ENCODE assay signal across 1 cellular context in the genomic region with DNA sequence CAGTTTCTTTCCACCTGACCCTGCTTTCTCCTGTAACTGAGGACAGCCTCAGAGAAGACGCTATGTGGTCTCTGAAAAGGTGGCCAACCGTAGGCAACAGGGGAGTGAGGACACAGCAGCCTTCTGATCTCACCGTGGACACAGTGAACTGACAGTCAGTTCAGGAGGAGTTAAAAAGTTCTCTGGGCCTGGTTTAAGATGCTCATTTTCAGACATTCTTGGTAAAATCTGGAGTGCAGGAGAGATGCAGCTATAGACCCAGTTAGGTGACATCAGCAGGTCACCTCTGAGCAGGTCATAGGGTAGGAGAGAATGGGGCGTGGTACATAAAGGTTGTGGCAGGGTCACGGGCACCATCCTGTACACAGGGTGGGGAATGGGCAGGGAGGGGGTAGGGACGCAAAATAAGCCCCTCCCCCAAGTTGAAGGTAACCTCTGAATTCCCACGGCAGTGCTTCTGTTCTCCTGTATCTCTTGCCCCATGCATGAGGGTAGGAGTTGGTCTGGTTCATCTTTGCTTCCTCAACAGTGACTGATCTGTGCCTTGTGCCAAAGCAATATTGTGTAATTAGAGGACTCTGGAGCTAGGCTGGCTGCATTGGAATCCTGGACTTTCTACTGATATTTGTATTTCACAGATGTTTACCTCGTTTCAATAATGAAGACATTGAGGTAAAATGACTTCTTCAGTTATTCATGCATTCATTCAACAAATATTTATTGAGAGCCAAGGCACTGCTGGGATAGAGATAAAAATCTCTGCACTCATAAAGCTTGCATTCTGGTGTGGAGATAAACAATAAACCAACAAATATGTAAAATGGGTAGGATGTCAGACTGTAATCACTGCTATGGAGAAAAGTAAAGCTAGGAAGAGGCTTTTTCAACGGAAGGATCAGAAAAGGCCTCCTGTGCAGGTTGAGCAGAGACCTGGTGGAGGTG.
A peak's percentile ranks its signal among the peaks of the same experiment; 100 is the strongest.
TF ChIP-seq lines count a peak whose summit lies in the region.

No MANE protein-coding gene starts in this region.

TF ChIP-seq in HepG2, 621 proteins besides CTCF, POLR2A, EP300 and RAD21 (continued from another document and continues in another):
- TF ChIP-seq, protein P1, sequence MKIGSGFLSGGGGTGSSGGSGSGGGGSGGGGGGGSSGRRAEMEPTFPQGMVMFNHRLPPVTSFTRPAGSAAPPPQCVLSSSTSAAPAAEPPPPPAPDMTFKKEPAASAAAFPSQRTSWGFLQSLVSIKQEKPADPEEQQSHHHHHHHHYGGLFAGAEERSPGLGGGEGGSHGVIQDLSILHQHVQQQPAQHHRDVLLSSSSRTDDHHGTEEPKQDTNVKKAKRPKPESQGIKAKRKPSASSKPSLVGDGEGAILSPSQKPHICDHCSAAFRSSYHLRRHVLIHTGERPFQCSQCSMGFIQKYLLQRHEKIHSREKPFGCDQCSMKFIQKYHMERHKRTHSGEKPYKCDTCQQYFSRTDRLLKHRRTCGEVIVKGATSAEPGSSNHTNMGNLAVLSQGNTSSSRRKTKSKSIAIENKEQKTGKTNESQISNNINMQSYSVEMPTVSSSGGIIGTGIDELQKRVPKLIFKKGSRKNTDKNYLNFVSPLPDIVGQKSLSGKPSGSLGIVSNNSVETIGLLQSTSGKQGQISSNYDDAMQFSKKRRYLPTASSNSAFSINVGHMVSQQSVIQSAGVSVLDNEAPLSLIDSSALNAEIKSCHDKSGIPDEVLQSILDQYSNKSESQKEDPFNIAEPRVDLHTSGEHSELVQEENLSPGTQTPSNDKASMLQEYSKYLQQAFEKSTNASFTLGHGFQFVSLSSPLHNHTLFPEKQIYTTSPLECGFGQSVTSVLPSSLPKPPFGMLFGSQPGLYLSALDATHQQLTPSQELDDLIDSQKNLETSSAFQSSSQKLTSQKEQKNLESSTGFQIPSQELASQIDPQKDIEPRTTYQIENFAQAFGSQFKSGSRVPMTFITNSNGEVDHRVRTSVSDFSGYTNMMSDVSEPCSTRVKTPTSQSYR (CRISPR knock-in tag; IDR thresholded peaks at IDR 0.05; ENCODE audit: borderline replicate concordance), result peak; percentile 80; the same call in 1 of the 2 replicates
- no peak for TF ChIP-seq SP2 (CRISPR knock-in tag; IDR thresholded peaks at IDR 0.05)
- no peak for TF ChIP-seq ZNF337 (CRISPR knock-in tag; IDR thresholded peaks at IDR 0.05; ENCODE audit: borderline replicate concordance, low read depth)
- TF ChIP-seq AHR (CRISPR knock-in tag; IDR thresholded peaks at IDR 0.05), result no peak
- TF ChIP-seq NR3C1 (CRISPR knock-in tag; IDR thresholded peaks at IDR 0.05), result no peak
- TF ChIP-seq ZBTB1 (CRISPR knock-in tag; IDR thresholded peaks at IDR 0.05; ENCODE audit: borderline replicate concordance), result no peak
- 0 out of 2 replicates have a peak, but pooled peaks have one; percentile 44 for TF ChIP-seq CBX5 (CRISPR knock-in tag; IDR thresholded peaks at IDR 0.05; ENCODE audit: borderline replicate concordance)
- no peak for TF ChIP-seq SNAPC5 (CRISPR knock-in tag; IDR thresholded peaks at IDR 0.05; ENCODE audit: borderline replicate concordance)
- TF ChIP-seq PLRG1 (conservative IDR thresholded peaks at IDR 0.05), result no peak
- TF ChIP-seq ZNF841 (CRISPR knock-in tag; IDR thresholded peaks at IDR 0.05; ENCODE audit: borderline replicate concordance), result no peak
- no peak for TF ChIP-seq KLF12 (CRISPR knock-in tag; IDR thresholded peaks at IDR 0.05; ENCODE audit: borderline replicate concordance)
- TF ChIP-seq GZF1 (CRISPR knock-in tag; IDR thresholded peaks at IDR 0.05), result no peak
- no peak for TF ChIP-seq KAT8 (CRISPR knock-in tag; IDR thresholded peaks at IDR 0.05)
- peak; percentile 52 for TF ChIP-seq SAP130 (CRISPR knock-in tag; IDR thresholded peaks at IDR 0.05; ENCODE audit: low read depth)
- 0 out of 2 replicates have a peak, but pooled peaks have one; percentile 61 for TF ChIP-seq THYN1 (CRISPR knock-in tag; IDR thresholded peaks at IDR 0.05; ENCODE audit: borderline replicate concordance, low read depth)
- TF ChIP-seq, protein P2, sequence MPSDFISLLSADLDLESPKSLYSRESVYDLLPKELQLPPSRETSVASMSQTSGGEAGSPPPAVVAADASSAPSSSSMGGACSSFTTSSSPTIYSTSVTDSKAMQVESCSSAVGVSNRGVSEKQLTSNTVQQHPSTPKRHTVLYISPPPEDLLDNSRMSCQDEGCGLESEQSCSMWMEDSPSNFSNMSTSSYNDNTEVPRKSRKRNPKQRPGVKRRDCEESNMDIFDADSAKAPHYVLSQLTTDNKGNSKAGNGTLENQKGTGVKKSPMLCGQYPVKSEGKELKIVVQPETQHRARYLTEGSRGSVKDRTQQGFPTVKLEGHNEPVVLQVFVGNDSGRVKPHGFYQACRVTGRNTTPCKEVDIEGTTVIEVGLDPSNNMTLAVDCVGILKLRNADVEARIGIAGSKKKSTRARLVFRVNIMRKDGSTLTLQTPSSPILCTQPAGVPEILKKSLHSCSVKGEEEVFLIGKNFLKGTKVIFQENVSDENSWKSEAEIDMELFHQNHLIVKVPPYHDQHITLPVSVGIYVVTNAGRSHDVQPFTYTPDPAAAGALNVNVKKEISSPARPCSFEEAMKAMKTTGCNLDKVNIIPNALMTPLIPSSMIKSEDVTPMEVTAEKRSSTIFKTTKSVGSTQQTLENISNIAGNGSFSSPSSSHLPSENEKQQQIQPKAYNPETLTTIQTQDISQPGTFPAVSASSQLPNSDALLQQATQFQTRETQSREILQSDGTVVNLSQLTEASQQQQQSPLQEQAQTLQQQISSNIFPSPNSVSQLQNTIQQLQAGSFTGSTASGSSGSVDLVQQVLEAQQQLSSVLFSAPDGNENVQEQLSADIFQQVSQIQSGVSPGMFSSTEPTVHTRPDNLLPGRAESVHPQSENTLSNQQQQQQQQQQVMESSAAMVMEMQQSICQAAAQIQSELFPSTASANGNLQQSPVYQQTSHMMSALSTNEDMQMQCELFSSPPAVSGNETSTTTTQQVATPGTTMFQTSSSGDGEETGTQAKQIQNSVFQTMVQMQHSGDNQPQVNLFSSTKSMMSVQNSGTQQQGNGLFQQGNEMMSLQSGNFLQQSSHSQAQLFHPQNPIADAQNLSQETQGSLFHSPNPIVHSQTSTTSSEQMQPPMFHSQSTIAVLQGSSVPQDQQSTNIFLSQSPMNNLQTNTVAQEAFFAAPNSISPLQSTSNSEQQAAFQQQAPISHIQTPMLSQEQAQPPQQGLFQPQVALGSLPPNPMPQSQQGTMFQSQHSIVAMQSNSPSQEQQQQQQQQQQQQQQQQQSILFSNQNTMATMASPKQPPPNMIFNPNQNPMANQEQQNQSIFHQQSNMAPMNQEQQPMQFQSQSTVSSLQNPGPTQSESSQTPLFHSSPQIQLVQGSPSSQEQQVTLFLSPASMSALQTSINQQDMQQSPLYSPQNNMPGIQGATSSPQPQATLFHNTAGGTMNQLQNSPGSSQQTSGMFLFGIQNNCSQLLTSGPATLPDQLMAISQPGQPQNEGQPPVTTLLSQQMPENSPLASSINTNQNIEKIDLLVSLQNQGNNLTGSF (CRISPR knock-in tag; IDR thresholded peaks at IDR 0.05), result no peak
- no peak for TF ChIP-seq ZNF251 (CRISPR knock-in tag; IDR thresholded peaks at IDR 0.05)
- no peak for TF ChIP-seq TRIM22 (IDR thresholded peaks at IDR 0.05)
- TF ChIP-seq TMF1 (CRISPR knock-in tag; IDR thresholded peaks at IDR 0.05; ENCODE audit: low read depth), result no peak
- TF ChIP-seq HMG20A (CRISPR knock-in tag; IDR thresholded peaks at IDR 0.05; ENCODE audit: borderline replicate concordance), result peak; percentile 42; the same call in 1 of the 2 replicates
- TF ChIP-seq ZNF616 (CRISPR knock-in tag; IDR thresholded peaks at IDR 0.05; ENCODE audit: low read depth), result no peak
- no peak for TF ChIP-seq ZFP41 (CRISPR knock-in tag; IDR thresholded peaks at IDR 0.05; ENCODE audit: borderline replicate concordance)
- no peak; the same call in 1 of the 2 replicates for TF ChIP-seq ZNF350 (CRISPR knock-in tag; IDR thresholded peaks at IDR 0.05; ENCODE audit: borderline replicate concordance, low read depth)
- no peak for TF ChIP-seq DNMT1 (CRISPR knock-in tag; IDR thresholded peaks at IDR 0.05)
- no peak for TF ChIP-seq HES4 (CRISPR knock-in tag; IDR thresholded peaks at IDR 0.05; ENCODE audit: borderline replicate concordance)
- 0 out of 2 replicates have a peak, but pooled peaks have one; percentile 1 for TF ChIP-seq PITX1 (CRISPR knock-in tag; IDR thresholded peaks at IDR 0.05)
- no peak for TF ChIP-seq ZNF572 (CRISPR knock-in tag; IDR thresholded peaks at IDR 0.05)
- TF ChIP-seq ZNF180 (CRISPR knock-in tag; IDR thresholded peaks at IDR 0.05; ENCODE audit: borderline replicate concordance, low read depth), result no peak
- TF ChIP-seq FOXP1 (IDR thresholded peaks at IDR 0.05), result no peak
- TF ChIP-seq FOXP1 (CRISPR knock-in tag; IDR thresholded peaks at IDR 0.05), result peak; percentile 74
- TF ChIP-seq, protein P3, sequence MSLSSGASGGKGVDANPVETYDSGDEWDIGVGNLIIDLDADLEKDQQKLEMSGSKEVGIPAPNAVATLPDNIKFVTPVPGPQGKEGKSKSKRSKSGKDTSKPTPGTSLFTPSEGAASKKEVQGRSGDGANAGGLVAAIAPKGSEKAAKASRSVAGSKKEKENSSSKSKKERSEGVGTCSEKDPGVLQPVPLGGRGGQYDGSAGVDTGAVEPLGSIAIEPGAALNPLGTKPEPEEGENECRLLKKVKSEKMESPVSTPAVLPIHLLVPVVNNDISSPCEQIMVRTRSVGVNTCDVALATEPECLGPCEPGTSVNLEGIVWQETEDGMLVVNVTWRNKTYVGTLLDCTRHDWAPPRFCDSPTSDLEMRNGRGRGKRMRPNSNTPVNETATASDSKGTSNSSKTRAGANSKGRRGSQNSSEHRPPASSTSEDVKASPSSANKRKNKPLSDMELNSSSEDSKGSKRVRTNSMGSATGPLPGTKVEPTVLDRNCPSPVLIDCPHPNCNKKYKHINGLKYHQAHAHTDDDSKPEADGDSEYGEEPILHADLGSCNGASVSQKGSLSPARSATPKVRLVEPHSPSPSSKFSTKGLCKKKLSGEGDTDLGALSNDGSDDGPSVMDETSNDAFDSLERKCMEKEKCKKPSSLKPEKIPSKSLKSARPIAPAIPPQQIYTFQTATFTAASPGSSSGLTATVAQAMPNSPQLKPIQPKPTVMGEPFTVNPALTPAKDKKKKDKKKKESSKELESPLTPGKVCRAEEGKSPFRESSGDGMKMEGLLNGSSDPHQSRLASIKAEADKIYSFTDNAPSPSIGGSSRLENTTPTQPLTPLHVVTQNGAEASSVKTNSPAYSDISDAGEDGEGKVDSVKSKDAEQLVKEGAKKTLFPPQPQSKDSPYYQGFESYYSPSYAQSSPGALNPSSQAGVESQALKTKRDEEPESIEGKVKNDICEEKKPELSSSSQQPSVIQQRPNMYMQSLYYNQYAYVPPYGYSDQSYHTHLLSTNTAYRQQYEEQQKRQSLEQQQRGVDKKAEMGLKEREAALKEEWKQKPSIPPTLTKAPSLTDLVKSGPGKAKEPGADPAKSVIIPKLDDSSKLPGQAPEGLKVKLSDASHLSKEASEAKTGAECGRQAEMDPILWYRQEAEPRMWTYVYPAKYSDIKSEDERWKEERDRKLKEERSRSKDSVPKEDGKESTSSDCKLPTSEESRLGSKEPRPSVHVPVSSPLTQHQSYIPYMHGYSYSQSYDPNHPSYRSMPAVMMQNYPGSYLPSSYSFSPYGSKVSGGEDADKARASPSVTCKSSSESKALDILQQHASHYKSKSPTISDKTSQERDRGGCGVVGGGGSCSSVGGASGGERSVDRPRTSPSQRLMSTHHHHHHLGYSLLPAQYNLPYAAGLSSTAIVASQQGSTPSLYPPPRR (CRISPR knock-in tag; IDR thresholded peaks at IDR 0.05; ENCODE audit: borderline replicate concordance), result peak; percentile 8
- TF ChIP-seq KDM1A (CRISPR knock-in tag; IDR thresholded peaks at IDR 0.05), result no peak
- TF ChIP-seq, protein P4, sequence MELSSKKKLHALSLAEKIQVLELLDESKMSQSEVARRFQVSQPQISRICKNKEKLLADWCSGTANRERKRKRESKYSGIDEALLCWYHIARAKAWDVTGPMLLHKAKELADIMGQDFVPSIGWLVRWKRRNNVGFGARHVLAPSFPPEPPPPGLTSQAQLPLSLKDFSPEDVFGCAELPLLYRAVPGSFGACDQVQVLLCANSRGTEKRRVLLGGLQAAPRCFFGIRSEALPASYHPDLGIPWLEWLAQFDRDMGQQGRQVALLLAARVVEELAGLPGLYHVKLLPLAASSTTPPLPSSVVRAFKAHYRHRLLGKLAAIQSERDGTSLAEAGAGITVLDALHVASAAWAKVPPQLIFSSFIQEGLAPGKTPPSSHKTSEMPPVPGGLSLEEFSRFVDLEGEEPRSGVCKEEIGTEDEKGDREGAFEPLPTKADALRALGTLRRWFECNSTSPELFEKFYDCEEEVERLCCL (CRISPR knock-in tag; IDR thresholded peaks at IDR 0.05; ENCODE audit: borderline replicate concordance), result no peak
- TF ChIP-seq ATF7-NPFF (CRISPR knock-in tag; IDR thresholded peaks at IDR 0.05; ENCODE audit: low read depth), result no peak
- no peak for TF ChIP-seq ZNF780A (CRISPR knock-in tag; IDR thresholded peaks at IDR 0.05)
- no peak for TF ChIP-seq GPN1 (CRISPR knock-in tag; IDR thresholded peaks at IDR 0.05; ENCODE audit: borderline replicate concordance)
- TF ChIP-seq, protein P5, sequence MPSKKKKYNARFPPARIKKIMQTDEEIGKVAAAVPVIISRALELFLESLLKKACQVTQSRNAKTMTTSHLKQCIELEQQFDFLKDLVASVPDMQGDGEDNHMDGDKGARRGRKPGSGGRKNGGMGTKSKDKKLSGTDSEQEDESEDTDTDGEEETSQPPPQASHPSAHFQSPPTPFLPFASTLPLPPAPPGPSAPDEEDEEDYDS (CRISPR knock-in tag; IDR thresholded peaks at IDR 0.05), result 0 out of 2 replicates have a peak, but pooled peaks have one; percentile 13
- no peak for TF ChIP-seq ZNF18 (CRISPR knock-in tag; IDR thresholded peaks at IDR 0.05; ENCODE audit: insufficient replicate concordance)
- TF ChIP-seq PAWR (CRISPR knock-in tag; IDR thresholded peaks at IDR 0.05; ENCODE audit: borderline replicate concordance), result no peak
